In genomic region chr6:142886431-142887170, GRCh38 we compare ENCODE assay signal across 8 cellular contexts. TPM values are rescaled to one million over a fixed set of nuclear protein-coding genes. Genes with fewer than 3 reads are reported as not detected.
DNase-seq lines count a peak whose midpoint lies in the region; ATAC-seq, FAIRE-seq and TF ChIP-seq lines count a peak whose summit lies in the region.

No MANE protein-coding gene starts in this region.

- H3K27ac ChIP-seq in HepG2 (ENCODE audit: extremely low read length, insufficient read depth, low read length), result no peak overlapping the region

- no peaks in the 10 kb centered on the region for H3K9me3 ChIP-seq in HepG2 (ENCODE audit: low read length)

- WGBS in HepG2 (ENCODE audit: low lambda C conversion rate), result 40% methylated on average over 4 of the region's 4 CpGs

- POLR2A ChIA-PET in HepG2 (lab: Yijun Ruan, JAX), result interaction anchor here (1.6 to 1.9 kb wide), 2 partner anchors 41 to 57 kb away, joined by 5 to 6 read pairs; no protein-coding TSS in a partner anchor

- in situ Hi-C loops in ACHN (cut with HindIII; ENCODE audit: low pct_ligation_motif_present, low pct_unique_long_range_greater_than_20kb, low sequenced_read_pairs) (no loop called here), astrocyte of the cerebellum (cut with HindIII; ENCODE audit: low sequenced_read_pairs) (no loop called here), HepG2 (cut with HindIII; ENCODE audit: extremely low pct_ligation_motif_present, low pct_unique_long_range_greater_than_20kb) (no loop called here)

- ATAC-seq in HG02642 (IDR thresholded peaks at IDR 0.05; ENCODE audit: poor library complexity, unreplicated experiment), result peak; percentile 76
- peak; percentile 92 for ATAC-seq in HepG2

- peak overlapping the region; percentile 18; the same call in 1 of the 2 replicates for H3K4me2 ChIP-seq in HepG2 (ENCODE audit: low read depth, low read length)

- TF ChIP-seq EP300 in HepG2 (IDR thresholded peaks at IDR 0.05; ENCODE audit: low read depth in 2 of 2, low read length in 2 of 2) (no peak), HepG2 (CRISPR knock-in tag; IDR thresholded peaks at IDR 0.05; ENCODE audit: borderline replicate concordance) (no peak)

- no peak overlapping the region for H3K9ac ChIP-seq in HepG2 (ENCODE audit: insufficient read depth, low read depth, low read length)

- H2AFZ ChIP-seq in HepG2 (ENCODE audit: low read length), result no peak overlapping the region

- H3K27me3 ChIP-seq in HepG2 (ENCODE audit: control insufficient read depth in 1 of 2, insufficient read depth in 2 of 2, low read length in 2 of 2), result no peaks in the 10 kb centered on the region

- TF ChIP-seq CTCF in GM12874 (IDR thresholded peaks at IDR 0.05; ENCODE audit: insufficient read depth, low read depth, low read length) (0 out of 2 replicates have a peak, but pooled peaks have one; percentile 8), astrocyte of the cerebellum (IDR thresholded peaks at IDR 0.05; ENCODE audit: low read depth, low read length, missing control alignments) (peak; percentile 54), HepG2 (CRISPR knock-in tag; IDR thresholded peaks at IDR 0.05) (peak; percentile 74)

- H3K4me1 ChIP-seq in HepG2 (ENCODE audit: insufficient read depth, low read length), result peaks cover 27% of the 10 kb centered on the region

- DNase-seq in ACHN (peak; percentile 62), NAMALWA (ENCODE audit: low spot score) (peak; percentile 91), astrocyte of the cerebellum (ENCODE audit: low read depth) (no peak), HepG2 (ENCODE audit: low spot score) (peak; percentile 73), T1000 (lab: John Stamatoyannopoulos, UW) (no peak)
- no peak for DNase-seq in effector CD4-positive, alpha-beta T cell

- peaks cover 10% of the 10 kb centered on the region; the same call in 1 of the 2 replicates for H4K20me1 ChIP-seq in HepG2 (ENCODE audit: insufficient read depth, low read length)

- H3K79me2 ChIP-seq in HepG2 (ENCODE audit: insufficient read depth, low read length), result no peaks in the 10 kb centered on the region

- CTCF ChIA-PET in HepG2 (lab: Yijun Ruan, JAX; ENCODE audit: low intra/inter-chr PET ratio, low total read pairs), result interaction anchor here (1.3 kb wide), 2 partner anchors 140 to 194 kb away, joined by 4 read pairs; no protein-coding TSS in a partner anchor

- BruUV-seq in HepG2 (replicated peaks; lab: Mats Ljungman, UMichigan), result no TSS peak

- peak; percentile 31; the same call in 1 of the 2 replicates for TF ChIP-seq RAD21 in HepG2 (CRISPR knock-in tag; IDR thresholded peaks at IDR 0.05)

- peak; percentile 72 for FAIRE-seq in HepG2 (lab: Jason Lieb, UNC)

- no peaks in the 10 kb centered on the region for H3K36me3 ChIP-seq in HepG2 (replicated peaks in 1 of 2; ENCODE audit: control insufficient read depth in 1 of 2, insufficient read depth in 2 of 2, low read length in 2 of 2)

- intact Hi-C loops in HepG2 (cut with micrococcal nuclease; ENCODE audit: unreplicated experiment), result loop anchor here (1.0 to 5.0 kb wide), 5 partner anchors 39 to 194 kb away; no protein-coding TSS in a partner anchor

- H3K4me3 ChIP-seq in astrocyte of the cerebellum (ENCODE audit: low read depth, low read length), result no peak overlapping the region
- no peak overlapping the region for H3K4me3 ChIP-seq in HepG2 (replicated peaks in 1 of 3; ENCODE audit: insufficient read depth in 1 of 3, low read depth in 2 of 3, low read length in 3 of 3)

- no peak for TF ChIP-seq POLR2A in HepG2 (IDR thresholded peaks at IDR 0.05; ENCODE audit: insufficient read depth in 1 of 2, low read depth in 2 of 2, low read length in 2 of 2)

TF ChIP-seq in HepG2, 621 proteins besides CTCF, POLR2A, EP300 and RAD21 (continues in another document):
- no peak for TF ChIP-seq ZNF10 (CRISPR knock-in tag; IDR thresholded peaks at IDR 0.05; ENCODE audit: borderline replicate concordance, low read depth)
- TF ChIP-seq FOXA3 (CRISPR knock-in tag; IDR thresholded peaks at IDR 0.05), result peak; percentile 53; the same call in 1 of the 2 replicates
- TF ChIP-seq KDM6A (CRISPR knock-in tag; IDR thresholded peaks at IDR 0.05; ENCODE audit: low read depth), result no peak
- TF ChIP-seq HOXA7 (CRISPR knock-in tag; IDR thresholded peaks at IDR 0.05), result no peak
- TF ChIP-seq PPARG (CRISPR knock-in tag; conservative IDR thresholded peaks at IDR 0.05), result peak; percentile 48; the same call in 1 of the 2 replicates
- 0 out of 2 replicates have a peak, but pooled peaks have one; percentile 27 for TF ChIP-seq DRAP1 (CRISPR knock-in tag; IDR thresholded peaks at IDR 0.05)
- TF ChIP-seq AKNA (CRISPR knock-in tag; IDR thresholded peaks at IDR 0.05; ENCODE audit: borderline replicate concordance), result no peak
- 0 out of 2 replicates have a peak, but pooled peaks have one; percentile 16 for TF ChIP-seq RXRB (CRISPR knock-in tag; IDR thresholded peaks at IDR 0.05; ENCODE audit: borderline replicate concordance)
- TF ChIP-seq KDM4B (CRISPR knock-in tag; IDR thresholded peaks at IDR 0.05), result no peak
- TF ChIP-seq XBP1 (CRISPR knock-in tag; IDR thresholded peaks at IDR 0.05), result peak; percentile 94

RNA-seq across cellular contexts. Expression of gene HIVEP2, which starts 58.4 kb away (rescaled TPM):
- total RNA-seq in HepG2 (2016; rRNA removed; fragmentation: Illumina TruSeq; extraction: Trizol), result 3.4 and 5.4 TPM in 2 replicates
- total RNA-seq in HepG2 (2016; cell fraction: cytosol; rRNA removed; fragmentation: Illumina TruSeq; extraction: Trizol; ENCODE audit: low read depth), result 0.30 and 1.5 TPM in 2 replicates
- total RNA-seq in HepG2 (2016; cell fraction: insoluble cytoplasmic fraction; rRNA removed; fragmentation: Illumina TruSeq; extraction: Trizol), result 4.1 TPM in 2 replicates
- total RNA-seq in HepG2 (2016; cell fraction: membrane; rRNA removed; fragmentation: Illumina TruSeq; extraction: Trizol), result 1.2 and 1.8 TPM in 2 replicates
- total RNA-seq in HepG2 (2016; cell fraction: nucleus; rRNA removed; fragmentation: Illumina TruSeq; extraction: Trizol), result 4.9 and 5.6 TPM in 2 replicates
- polyA plus RNA-seq in HepG2 (2011; rRNA removed), result 12.8 and 12.9 TPM in 2 replicates
- 6.4 and 8.1 TPM in 2 replicates for polyA plus RNA-seq in HepG2 (2011; cell fraction: cytosol; rRNA removed)
- 27.7 and 28.6 TPM in 2 replicates for polyA plus RNA-seq in HepG2 (2011; cell fraction: nucleus; rRNA removed)
- polyA plus RNA-seq in HepG2 (2012), result 14.5 and 17.1 TPM in 2 replicates
- 0.05 and 0.18 TPM in 2 replicates for polyA plus RNA-seq in HepG2 (2016; cell fraction: cytosol; fragmentation: Illumina TruSeq; extraction: Trizol; ENCODE audit: low read depth)
- 2.4 and 2.5 TPM in 2 replicates for polyA plus RNA-seq in HepG2 (2016; cell fraction: insoluble cytoplasmic fraction; fragmentation: Illumina TruSeq; extraction: Trizol; ENCODE audit: low read depth)
- 0.22 and 0.25 TPM in 2 replicates for polyA plus RNA-seq in HepG2 (2016; cell fraction: membrane; fragmentation: Illumina TruSeq; extraction: Trizol; ENCODE audit: low read depth)
- polyA plus RNA-seq in HepG2 (2016; cell fraction: nucleus; fragmentation: Illumina TruSeq; extraction: Trizol; ENCODE audit: insufficient read depth, low read depth), result 6.9 and 8.3 TPM in 2 replicates
- 3.8 and 23.2 TPM in 2 replicates for polyA minus RNA-seq in HepG2 (2011; rRNA and poly(A)+ RNA removed; ENCODE audit: low replicate concordance)
- 12.5 and 18.3 TPM in 2 replicates for polyA minus RNA-seq in HepG2 (2011; cell fraction: cytosol; rRNA and poly(A)+ RNA removed)
- polyA minus RNA-seq in HepG2 (2011; cell fraction: nucleus; rRNA and poly(A)+ RNA removed), result 35.8 and 45.4 TPM in 2 replicates

Comparison
In these comparisons a context has a peak if more than half of its experiments do, and no peak if none do; other contexts are left out.
1. DNase-seq: peak in ACHN (single experiment), NAMALWA (single experiment) and HepG2 (single experiment); none in astrocyte of the cerebellum (single experiment), T1000 (single experiment) and effector CD4-positive, alpha-beta T cell (single experiment).
2. CTCF ChIP-seq: peak in every context shown above with its lines; median percentile 74 in HepG2; 54 in astrocyte of the cerebellum; 8 in GM12874.